ENCODE assay signal across 1 cellular context in the genomic region with DNA sequence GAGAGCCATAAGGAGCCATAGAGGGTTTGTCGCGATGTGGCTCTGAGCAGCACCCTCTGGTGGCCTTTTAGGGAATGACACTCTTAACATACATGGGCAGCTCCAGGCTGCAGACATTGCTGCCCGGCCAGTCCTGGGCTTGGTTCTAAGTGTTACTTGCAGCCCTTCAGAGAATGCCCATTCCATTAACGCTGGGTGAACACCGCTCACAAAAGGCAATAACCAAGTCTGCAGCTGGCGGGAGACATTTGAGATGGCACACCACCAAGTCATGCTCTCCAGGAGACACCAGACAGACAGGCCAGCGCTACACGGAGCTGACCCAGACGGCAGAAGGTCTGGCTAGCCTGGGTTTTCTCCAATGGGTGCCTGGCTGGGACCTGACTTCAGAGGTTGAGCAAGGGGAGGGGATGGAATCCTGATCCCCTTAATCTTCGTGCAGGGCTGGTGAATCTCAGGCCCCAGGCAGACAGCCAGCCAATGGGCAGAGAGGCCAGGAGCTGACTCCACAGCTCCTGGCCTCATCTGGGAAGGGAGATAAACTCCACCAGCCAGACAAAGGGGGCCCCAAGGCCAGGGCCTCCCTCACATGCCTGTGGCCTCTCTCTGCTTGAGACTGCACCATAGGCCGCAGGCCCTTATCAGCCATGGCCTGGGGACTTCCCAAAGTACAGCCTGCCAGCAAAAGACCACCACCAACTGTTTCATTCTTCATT.
TF ChIP-seq lines count a peak whose summit lies in the region.

No MANE protein-coding gene starts in this region.

TF ChIP-seq in HepG2, 621 proteins besides CTCF, POLR2A, EP300 and RAD21 (continued from another document and continues in another):
- TF ChIP-seq, protein P1, sequence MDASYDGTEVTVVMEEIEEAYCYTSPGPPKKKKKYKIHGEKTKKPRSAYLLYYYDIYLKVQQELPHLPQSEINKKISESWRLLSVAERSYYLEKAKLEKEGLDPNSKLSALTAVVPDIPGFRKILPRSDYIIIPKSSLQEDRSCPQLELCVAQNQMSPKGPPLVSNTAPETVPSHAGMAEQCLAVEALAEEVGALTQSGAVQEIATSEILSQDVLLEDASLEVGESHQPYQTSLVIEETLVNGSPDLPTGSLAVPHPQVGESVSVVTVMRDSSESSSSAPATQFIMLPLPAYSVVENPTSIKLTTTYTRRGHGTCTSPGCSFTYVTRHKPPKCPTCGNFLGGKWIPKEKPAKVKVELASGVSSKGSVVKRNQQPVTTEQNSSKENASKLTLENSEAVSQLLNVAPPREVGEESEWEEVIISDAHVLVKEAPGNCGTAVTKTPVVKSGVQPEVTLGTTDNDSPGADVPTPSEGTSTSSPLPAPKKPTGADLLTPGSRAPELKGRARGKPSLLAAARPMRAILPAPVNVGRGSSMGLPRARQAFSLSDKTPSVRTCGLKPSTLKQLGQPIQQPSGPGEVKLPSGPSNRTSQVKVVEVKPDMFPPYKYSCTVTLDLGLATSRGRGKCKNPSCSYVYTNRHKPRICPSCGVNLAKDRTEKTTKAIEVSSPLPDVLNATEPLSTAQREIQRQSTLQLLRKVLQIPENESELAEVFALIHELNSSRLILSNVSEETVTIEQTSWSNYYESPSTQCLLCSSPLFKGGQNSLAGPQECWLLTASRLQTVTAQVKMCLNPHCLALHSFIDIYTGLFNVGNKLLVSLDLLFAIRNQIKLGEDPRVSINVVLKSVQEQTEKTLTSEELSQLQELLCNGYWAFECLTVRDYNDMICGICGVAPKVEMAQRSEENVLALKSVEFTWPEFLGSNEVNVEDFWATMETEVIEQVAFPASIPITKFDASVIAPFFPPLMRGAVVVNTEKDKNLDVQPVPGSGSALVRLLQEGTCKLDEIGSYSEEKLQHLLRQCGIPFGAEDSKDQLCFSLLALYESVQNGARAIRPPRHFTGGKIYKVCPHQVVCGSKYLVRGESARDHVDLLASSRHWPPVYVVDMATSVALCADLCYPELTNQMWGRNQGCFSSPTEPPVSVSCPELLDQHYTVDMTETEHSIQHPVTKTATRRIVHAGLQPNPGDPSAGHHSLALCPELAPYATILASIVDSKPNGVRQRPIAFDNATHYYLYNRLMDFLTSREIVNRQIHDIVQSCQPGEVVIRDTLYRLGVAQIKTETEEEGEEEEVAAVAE (CRISPR knock-in tag; IDR thresholded peaks at IDR 0.05; ENCODE audit: borderline replicate concordance), result no peak
- TF ChIP-seq FOXC1 (CRISPR knock-in tag; IDR thresholded peaks at IDR 0.05; ENCODE audit: borderline replicate concordance) (no peak), ZNF768 (CRISPR knock-in tag; IDR thresholded peaks at IDR 0.05) (no peak), SRSF9 (IDR thresholded peaks at IDR 0.05; ENCODE audit: borderline replicate concordance, insufficient read depth, low read depth, low read length, poor library complexity, severe bottlenecking) (no peak), BRD4 (CRISPR knock-in tag; IDR thresholded peaks at IDR 0.05) (0 out of 2 replicates have a peak, but pooled peaks have one; percentile 7), ZNF354B (CRISPR knock-in tag; IDR thresholded peaks at IDR 0.05) (no peak), NFE2L1 (CRISPR knock-in tag; IDR thresholded peaks at IDR 0.05; ENCODE audit: borderline replicate concordance) (no peak), HDAC2 (CRISPR knock-in tag; IDR thresholded peaks at IDR 0.05) (0 out of 2 replicates have a peak, but pooled peaks have one; percentile 7), FOXO1 (CRISPR knock-in tag; IDR thresholded peaks at IDR 0.05) (peak; percentile 10; the same call in 1 of the 2 replicates), MEF2D (CRISPR knock-in tag; IDR thresholded peaks at IDR 0.05) (no peak), SNRNP70 (IDR thresholded peaks at IDR 0.05; ENCODE audit: low read depth, low read length) (no peak), BCL6 (CRISPR knock-in tag; IDR thresholded peaks at IDR 0.05) (no peak; the same call in 1 of the 2 replicates), ZNF598 (CRISPR knock-in tag; IDR thresholded peaks at IDR 0.05; ENCODE audit: borderline replicate concordance) (no peak; the same call in 1 of the 2 replicates), GATAD2A (CRISPR knock-in tag; IDR thresholded peaks at IDR 0.05) (peak; percentile 46; the same call in 1 of the 2 replicates), MTF2 (CRISPR knock-in tag; IDR thresholded peaks at IDR 0.05; ENCODE audit: borderline replicate concordance) (peak; percentile 69; the same call in 1 of the 2 replicates), ZNF333 (CRISPR knock-in tag; IDR thresholded peaks at IDR 0.05; ENCODE audit: borderline replicate concordance) (no peak), NFRKB (IDR thresholded peaks at IDR 0.05) (no peak), ZNF678 (CRISPR knock-in tag; IDR thresholded peaks at IDR 0.05) (no peak), RFX3 (CRISPR knock-in tag; IDR thresholded peaks at IDR 0.05) (no peak), KAT7 (CRISPR knock-in tag; IDR thresholded peaks at IDR 0.05; ENCODE audit: borderline replicate concordance) (no peak), EZH2 (conservative IDR thresholded peaks at IDR 0.05; ENCODE audit: low read depth, low read length) (no peak), ZNF510 (CRISPR knock-in tag; IDR thresholded peaks at IDR 0.05; ENCODE audit: low read depth) (no peak), HNF4G (IDR thresholded peaks at IDR 0.05; ENCODE audit: borderline replicate concordance, low read depth, low read length) (no peak), HNF4G (CRISPR knock-in tag; IDR thresholded peaks at IDR 0.05; ENCODE audit: borderline replicate concordance, low read depth) (no peak), PCBP2 (optimal IDR thresholded peaks at IDR 0.05; ENCODE audit: low read depth, low read length, poor library complexity, severe bottlenecking) (no peak), SIX4 (CRISPR knock-in tag; IDR thresholded peaks at IDR 0.05) (no peak), HMGA1 (CRISPR knock-in tag; conservative IDR thresholded peaks at IDR 0.05) (no peak), SRSF4 (IDR thresholded peaks at IDR 0.05; ENCODE audit: low read depth, low read length, poor library complexity, severe bottlenecking) (no peak), ZNF232 (CRISPR knock-in tag; IDR thresholded peaks at IDR 0.05; ENCODE audit: borderline replicate concordance) (peak; percentile 81; the same call in 1 of the 2 replicates), NKX3-1 (CRISPR knock-in tag; IDR thresholded peaks at IDR 0.05) (no peak), ZNF607 (CRISPR knock-in tag; IDR thresholded peaks at IDR 0.05; ENCODE audit: borderline replicate concordance) (no peak), ZFP62 (CRISPR knock-in tag; IDR thresholded peaks at IDR 0.05) (no peak), ATM (IDR thresholded peaks at IDR 0.05; ENCODE audit: borderline replicate concordance) (no peak), MTA1 (CRISPR knock-in tag; IDR thresholded peaks at IDR 0.05; ENCODE audit: borderline replicate concordance) (no peak), SMAD3 (CRISPR knock-in tag; IDR thresholded peaks at IDR 0.05) (peak; percentile 63; the same call in 1 of the 2 replicates), ZNF256 (CRISPR knock-in tag; conservative IDR thresholded peaks at IDR 0.05) (peak; percentile 61; the same call in 1 of the 2 replicates), PHF20 (CRISPR knock-in tag; IDR thresholded peaks at IDR 0.05) (no peak), ZNF850 (CRISPR knock-in tag; conservative IDR thresholded peaks at IDR 0.05) (no peak), HNF4A (CRISPR knock-in tag; IDR thresholded peaks at IDR 0.05) (0 out of 2 replicates have a peak, but pooled peaks have one; percentile 3), KDM5A (IDR thresholded peaks at IDR 0.05; ENCODE audit: borderline replicate concordance, low read length) (no peak), ZFYVE20 (CRISPR knock-in tag; IDR thresholded peaks at IDR 0.05; ENCODE audit: borderline replicate concordance, low read depth) (no peak), HES4 (CRISPR knock-in tag; IDR thresholded peaks at IDR 0.05; ENCODE audit: borderline replicate concordance) (no peak)
- TF ChIP-seq, protein P2, sequence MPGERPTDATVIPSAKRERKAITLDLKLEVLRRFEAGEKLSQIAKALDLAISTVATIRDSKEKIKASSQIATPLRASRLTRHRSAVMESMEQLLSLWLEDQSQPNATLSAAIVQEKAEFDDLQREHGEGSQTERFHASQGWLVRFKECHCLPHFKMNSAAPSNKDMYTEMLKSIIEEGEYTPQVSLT (CRISPR knock-in tag; IDR thresholded peaks at IDR 0.05; ENCODE audit: borderline replicate concordance, low read depth), result no peak
- TF ChIP-seq, protein P3, sequence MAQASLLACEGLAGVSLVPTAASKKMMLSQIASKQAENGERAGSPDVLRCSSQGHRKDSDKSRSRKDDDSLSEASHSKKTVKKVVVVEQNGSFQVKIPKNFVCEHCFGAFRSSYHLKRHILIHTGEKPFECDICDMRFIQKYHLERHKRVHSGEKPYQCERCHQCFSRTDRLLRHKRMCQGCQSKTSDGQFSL (CRISPR knock-in tag; IDR thresholded peaks at IDR 0.05), result no peak
- TF ChIP-seq, protein P4, sequence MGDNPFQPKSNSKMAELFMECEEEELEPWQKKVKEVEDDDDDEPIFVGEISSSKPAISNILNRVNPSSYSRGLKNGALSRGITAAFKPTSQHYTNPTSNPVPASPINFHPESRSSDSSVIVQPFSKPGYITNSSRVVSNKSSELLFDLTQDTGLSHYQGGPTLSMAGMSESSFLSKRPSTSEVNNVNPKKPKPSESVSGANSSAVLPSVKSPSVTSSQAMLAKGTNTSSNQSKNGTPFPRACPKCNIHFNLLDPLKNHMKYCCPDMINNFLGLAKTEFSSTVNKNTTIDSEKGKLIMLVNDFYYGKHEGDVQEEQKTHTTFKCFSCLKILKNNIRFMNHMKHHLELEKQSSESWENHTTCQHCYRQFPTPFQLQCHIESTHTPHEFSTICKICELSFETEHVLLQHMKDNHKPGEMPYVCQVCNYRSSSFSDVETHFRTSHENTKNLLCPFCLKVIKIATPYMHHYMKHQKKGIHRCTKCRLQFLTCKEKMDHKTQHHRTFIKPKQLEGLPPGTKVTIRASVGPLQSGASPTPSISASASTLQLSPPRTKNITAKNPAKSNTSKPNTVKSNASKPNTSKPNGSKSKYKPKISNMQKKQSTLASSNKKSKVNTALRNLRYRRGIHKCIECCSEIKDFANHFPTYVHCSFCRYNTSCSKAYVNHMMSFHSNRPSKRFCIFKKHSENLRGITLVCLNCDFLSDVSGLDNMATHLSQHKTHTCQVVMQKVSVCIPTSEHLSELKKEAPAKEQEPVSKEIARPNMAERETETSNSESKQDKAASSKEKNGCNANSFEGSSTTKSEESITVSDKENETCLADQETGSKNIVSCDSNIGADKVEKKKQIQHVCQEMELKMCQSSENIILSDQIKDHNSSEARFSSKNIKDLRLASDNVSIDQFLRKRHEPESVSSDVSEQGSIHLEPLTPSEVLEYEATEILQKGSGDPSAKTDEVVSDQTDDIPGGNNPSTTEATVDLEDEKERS (CRISPR knock-in tag; IDR thresholded peaks at IDR 0.05), result 0 out of 2 replicates have a peak, but pooled peaks have one; percentile 13
- TF ChIP-seq, protein P5, sequence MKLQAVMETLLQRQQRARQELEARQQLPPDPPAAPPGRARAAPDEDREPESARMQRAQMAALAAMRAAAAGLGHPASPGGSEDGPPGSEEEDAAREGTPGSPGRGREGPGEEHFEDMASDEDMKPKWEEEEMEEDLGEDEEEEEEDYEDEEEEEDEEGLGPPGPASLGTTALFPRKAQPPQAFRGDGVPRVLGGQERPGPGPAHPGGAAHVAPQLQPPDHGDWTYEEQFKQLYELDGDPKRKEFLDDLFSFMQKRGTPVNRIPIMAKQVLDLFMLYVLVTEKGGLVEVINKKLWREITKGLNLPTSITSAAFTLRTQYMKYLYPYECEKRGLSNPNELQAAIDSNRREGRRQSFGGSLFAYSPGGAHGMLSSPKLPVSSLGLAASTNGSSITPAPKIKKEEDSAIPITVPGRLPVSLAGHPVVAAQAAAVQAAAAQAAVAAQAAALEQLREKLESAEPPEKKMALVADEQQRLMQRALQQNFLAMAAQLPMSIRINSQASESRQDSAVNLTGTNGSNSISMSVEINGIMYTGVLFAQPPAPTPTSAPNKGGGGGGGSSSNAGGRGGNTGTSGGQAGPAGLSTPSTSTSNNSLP (IDR thresholded peaks at IDR 0.05; ENCODE audit: low read depth, low read length), result no peak
- TF ChIP-seq, protein P6, sequence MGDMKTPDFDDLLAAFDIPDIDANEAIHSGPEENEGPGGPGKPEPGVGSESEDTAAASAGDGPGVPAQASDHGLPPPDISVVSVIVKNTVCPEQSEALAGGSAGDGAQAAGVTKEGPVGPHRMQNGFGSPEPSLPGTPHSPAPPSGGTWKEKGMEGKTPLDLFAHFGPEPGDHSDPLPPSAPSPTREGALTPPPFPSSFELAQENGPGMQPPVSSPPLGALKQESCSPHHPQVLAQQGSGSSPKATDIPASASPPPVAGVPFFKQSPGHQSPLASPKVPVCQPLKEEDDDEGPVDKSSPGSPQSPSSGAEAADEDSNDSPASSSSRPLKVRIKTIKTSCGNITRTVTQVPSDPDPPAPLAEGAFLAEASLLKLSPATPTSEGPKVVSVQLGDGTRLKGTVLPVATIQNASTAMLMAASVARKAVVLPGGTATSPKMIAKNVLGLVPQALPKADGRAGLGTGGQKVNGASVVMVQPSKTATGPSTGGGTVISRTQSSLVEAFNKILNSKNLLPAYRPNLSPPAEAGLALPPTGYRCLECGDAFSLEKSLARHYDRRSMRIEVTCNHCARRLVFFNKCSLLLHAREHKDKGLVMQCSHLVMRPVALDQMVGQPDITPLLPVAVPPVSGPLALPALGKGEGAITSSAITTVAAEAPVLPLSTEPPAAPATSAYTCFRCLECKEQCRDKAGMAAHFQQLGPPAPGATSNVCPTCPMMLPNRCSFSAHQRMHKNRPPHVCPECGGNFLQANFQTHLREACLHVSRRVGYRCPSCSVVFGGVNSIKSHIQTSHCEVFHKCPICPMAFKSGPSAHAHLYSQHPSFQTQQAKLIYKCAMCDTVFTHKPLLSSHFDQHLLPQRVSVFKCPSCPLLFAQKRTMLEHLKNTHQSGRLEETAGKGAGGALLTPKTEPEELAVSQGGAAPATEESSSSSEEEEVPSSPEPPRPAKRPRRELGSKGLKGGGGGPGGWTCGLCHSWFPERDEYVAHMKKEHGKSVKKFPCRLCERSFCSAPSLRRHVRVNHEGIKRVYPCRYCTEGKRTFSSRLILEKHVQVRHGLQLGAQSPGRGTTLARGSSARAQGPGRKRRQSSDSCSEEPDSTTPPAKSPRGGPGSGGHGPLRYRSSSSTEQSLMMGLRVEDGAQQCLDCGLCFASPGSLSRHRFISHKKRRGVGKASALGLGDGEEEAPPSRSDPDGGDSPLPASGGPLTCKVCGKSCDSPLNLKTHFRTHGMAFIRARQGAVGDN (CRISPR knock-in tag; IDR thresholded peaks at IDR 0.05), result peak; percentile 68
- TF ChIP-seq, protein P7, sequence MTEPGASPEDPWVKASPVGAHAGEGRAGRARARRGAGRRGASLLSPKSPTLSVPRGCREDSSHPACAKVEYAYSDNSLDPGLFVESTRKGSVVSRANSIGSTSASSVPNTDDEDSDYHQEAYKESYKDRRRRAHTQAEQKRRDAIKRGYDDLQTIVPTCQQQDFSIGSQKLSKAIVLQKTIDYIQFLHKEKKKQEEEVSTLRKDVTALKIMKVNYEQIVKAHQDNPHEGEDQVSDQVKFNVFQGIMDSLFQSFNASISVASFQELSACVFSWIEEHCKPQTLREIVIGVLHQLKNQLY (CRISPR knock-in tag; IDR thresholded peaks at IDR 0.05), result no peak
- TF ChIP-seq, protein P8, sequence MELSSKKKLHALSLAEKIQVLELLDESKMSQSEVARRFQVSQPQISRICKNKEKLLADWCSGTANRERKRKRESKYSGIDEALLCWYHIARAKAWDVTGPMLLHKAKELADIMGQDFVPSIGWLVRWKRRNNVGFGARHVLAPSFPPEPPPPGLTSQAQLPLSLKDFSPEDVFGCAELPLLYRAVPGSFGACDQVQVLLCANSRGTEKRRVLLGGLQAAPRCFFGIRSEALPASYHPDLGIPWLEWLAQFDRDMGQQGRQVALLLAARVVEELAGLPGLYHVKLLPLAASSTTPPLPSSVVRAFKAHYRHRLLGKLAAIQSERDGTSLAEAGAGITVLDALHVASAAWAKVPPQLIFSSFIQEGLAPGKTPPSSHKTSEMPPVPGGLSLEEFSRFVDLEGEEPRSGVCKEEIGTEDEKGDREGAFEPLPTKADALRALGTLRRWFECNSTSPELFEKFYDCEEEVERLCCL (CRISPR knock-in tag; IDR thresholded peaks at IDR 0.05; ENCODE audit: borderline replicate concordance), result no peak
